16 cellular contexts compared by ENCODE assay signal in the genomic region with DNA sequence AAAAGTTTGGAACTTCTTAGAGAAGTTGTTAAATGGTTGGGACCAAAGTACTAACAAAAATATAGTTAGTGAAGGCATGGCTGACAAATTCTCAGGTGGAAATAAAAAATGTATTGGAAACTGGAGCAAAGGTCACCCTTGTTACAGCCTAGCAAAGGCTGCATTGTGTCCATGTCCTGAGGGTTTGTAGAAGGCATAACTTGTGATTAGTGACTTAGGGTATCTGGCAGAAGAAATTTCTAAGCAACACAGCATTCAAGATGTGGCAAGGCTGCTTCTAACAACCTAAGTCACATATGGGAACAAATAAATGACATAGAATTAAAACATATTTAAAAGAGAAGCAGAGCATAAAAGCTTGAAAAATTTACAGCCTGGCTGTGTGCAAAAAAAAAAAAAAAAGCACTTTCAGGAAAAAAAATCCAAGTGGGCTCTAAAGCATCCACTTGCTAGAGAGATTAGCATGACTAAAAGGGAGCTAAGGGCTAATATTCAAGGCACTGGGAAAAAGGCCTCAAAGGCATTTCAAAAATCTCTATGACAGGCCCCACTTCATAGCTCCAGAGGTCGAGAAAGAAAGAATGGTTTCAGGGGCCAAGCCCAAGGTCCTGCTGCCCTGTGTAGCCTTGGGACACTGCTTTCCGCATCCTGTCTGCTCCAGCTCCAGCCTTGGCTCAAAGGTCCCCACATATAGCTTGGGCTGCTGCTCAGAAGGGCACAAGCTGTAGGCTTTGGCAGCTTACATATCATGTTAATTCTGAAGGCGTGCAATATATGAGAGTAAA.
A peak's percentile ranks its signal among the peaks of the same experiment; 100 is the strongest.
DNase-seq lines count a peak whose midpoint lies in the region; TF ChIP-seq lines count a peak whose summit lies in the region.
"Had no signal": no experiment of that assay in that cellular context is flagged by ENCODE, and none has a peak within 500 bp of the region (broad histone marks: within the 10 kb centered on the region; RNA-seq: fewer than 3 reads in every experiment).

No MANE protein-coding gene starts in this region.

- no peaks in the 10 kb centered on the region for H3F3A ChIP-seq in Loucy (ENCODE audit: low read depth)

- H3K56ac ChIP-seq in mesendoderm (ENCODE audit: low read length) = no peak overlapping the region

- H3K9me3 ChIP-seq in Loucy (ENCODE audit: insufficient read depth, low read depth, low read length) (no peaks in the 10 kb centered on the region), OCI-LY7 (ENCODE audit: low read length) (no peaks in the 10 kb centered on the region)
- H3K9me3 ChIP-seq: Caco-2 had no signal

- H3K4me2 ChIP-seq in Loucy (ENCODE audit: low read depth, low read length, poor library complexity, severe bottlenecking) = no peak overlapping the region
- H3K4me2 ChIP-seq in mesendoderm (ENCODE audit: low read length) = no peak overlapping the region
- H3K4me2 ChIP-seq in OCI-LY7 (ENCODE audit: low read length) = no peak overlapping the region

- CTCF ChIA-PET in OCI-LY7 (lab: Charles Lee; ENCODE audit: unreplicated experiment) = no interaction called here

- no peaks in the 10 kb centered on the region for H3K79me2 ChIP-seq in Loucy (ENCODE audit: insufficient read depth, low read length)
- no peaks in the 10 kb centered on the region for H3K79me2 ChIP-seq in mesendoderm (ENCODE audit: control insufficient read depth, insufficient read depth, low read length)
- H3K79me2 ChIP-seq in OCI-LY7 (ENCODE audit: insufficient read depth, low read depth, low read length) = no peaks in the 10 kb centered on the region

- H2BK120ac ChIP-seq in mesendoderm (ENCODE audit: low read depth, low read length) = no peak overlapping the region

- H2BK15ac ChIP-seq in mesendoderm (replicated peaks; ENCODE audit: low read depth) = no peak overlapping the region

- no peak overlapping the region for H3K4ac ChIP-seq in mesendoderm (ENCODE audit: low read depth, low read length)

- no CpG with 5 or more reads among the region's 3 CpGs for WGBS in mesendoderm (ENCODE audit: extremely low coverage, insufficient coverage, low lambda C conversion rate)

- POLR2A ChIA-PET in OCI-LY7 (lab: Charles Lee) = interaction anchor here (0.6 to 0.7 kb wide), 2 partner anchors 10 to 35 kb away, joined by 3 to 4 read pairs; no protein-coding TSS in a partner anchor

- no peak overlapping the region for H4K5ac ChIP-seq in mesendoderm (ENCODE audit: low read length)

- no peak overlapping the region for H3K23ac ChIP-seq in mesendoderm (ENCODE audit: low read length)

- intact Hi-C loops in OCI-LY7 (cut with micrococcal nuclease; ENCODE audit: unreplicated experiment) = no loop called here

- H2AK5ac ChIP-seq in mesendoderm (ENCODE audit: low read length) = no peak overlapping the region

- H3K36me3 ChIP-seq in Loucy (ENCODE audit: insufficient read depth, low read length) = no peaks in the 10 kb centered on the region
- H3K36me3 ChIP-seq in mesendoderm (ENCODE audit: control insufficient read depth, insufficient read depth, low read length) = no peaks in the 10 kb centered on the region
- H3K36me3 ChIP-seq in OCI-LY7 (ENCODE audit: insufficient read depth, low read length) = no peaks in the 10 kb centered on the region

- H2AFZ ChIP-seq in Loucy (ENCODE audit: low read length) = 0 out of 2 replicates have a peak overlapping the region, but pooled peaks have one; percentile 28
- no peak overlapping the region for H2AFZ ChIP-seq in OCI-LY7 (ENCODE audit: low read length)

- H3K4me1 ChIP-seq in Loucy (ENCODE audit: insufficient read depth, low read length, poor library complexity, severe bottlenecking) (peaks cover 17% of the 10 kb centered on the region), mesendoderm (ENCODE audit: control insufficient read depth, low read depth, low read length) (no peaks in the 10 kb centered on the region), OCI-LY7 (ENCODE audit: insufficient read depth, low read length, poor library complexity, severe bottlenecking) (no peaks in the 10 kb centered on the region)
- H3K4me1 ChIP-seq: Caco-2 had no signal

- H3K18ac ChIP-seq in mesendoderm (ENCODE audit: low read length) = no peak overlapping the region

- H4K20me1 ChIP-seq in Loucy (ENCODE audit: insufficient read depth, low read length, poor library complexity, severe bottlenecking) (no peaks in the 10 kb centered on the region), OCI-LY7 (ENCODE audit: insufficient read depth, low read length) (no peaks in the 10 kb centered on the region)

- H3K27ac ChIP-seq in mesendoderm (ENCODE audit: low read depth, low read length) (no peak overlapping the region), OCI-LY7 (ENCODE audit: low read depth, low read length, poor library complexity, severe bottlenecking) (no peak overlapping the region)
- H3K27ac ChIP-seq: HL-60 had no signal

- no peaks in the 10 kb centered on the region for H3K27me3 ChIP-seq in Loucy (ENCODE audit: insufficient read depth, low read length, poor library complexity, severe bottlenecking)
- no peaks in the 10 kb centered on the region for H3K27me3 ChIP-seq in mesendoderm (ENCODE audit: insufficient read depth, low read length, poor library complexity)

- no peak overlapping the region for H3K4me3 ChIP-seq in Loucy (ENCODE audit: low read length, poor library complexity, severe bottlenecking)
- H3K4me3 ChIP-seq in mesendoderm (ENCODE audit: low read length) = no peak overlapping the region
- H3K4me3 ChIP-seq in OCI-LY7 (ENCODE audit: low read depth, low read length, poor library complexity, severe bottlenecking) = no peak overlapping the region

- no peak overlapping the region for H2BK5ac ChIP-seq in mesendoderm (ENCODE audit: low read length)

- H4K8ac ChIP-seq in mesendoderm (ENCODE audit: low read depth, low read length) = no peak overlapping the region

- H3K9ac ChIP-seq in Loucy (ENCODE audit: low read depth, low read length, poor library complexity, severe bottlenecking) = no peak overlapping the region
- H3K9ac ChIP-seq in mesendoderm (ENCODE audit: low read length) = no peak overlapping the region

- no peak for TF ChIP-seq CTCF in Loucy (conservative IDR thresholded peaks at IDR 0.05; ENCODE audit: low read length)
- TF ChIP-seq CTCF in OCI-LY7 (conservative IDR thresholded peaks at IDR 0.05; ENCODE audit: low read length) = no peak

- no peaks in the 10 kb centered on the region for H3K79me1 ChIP-seq in mesendoderm (ENCODE audit: low read length)

- no TSS peak for BruUV-seq in OCI-LY7 (replicated peaks; lab: Mats Ljungman, UMichigan)

- peak; percentile 75 for DNase-seq in foreskin melanocyte
- peak; percentile 40 for DNase-seq in mesendoderm
- no peak for DNase-seq in mesenteric fat pad (ENCODE audit: low spot score)
- DNase-seq in OCI-LY7 (ENCODE audit: low spot score) = no peak
- DNase-seq in KG1 (lab: John Stamatoyannopoulos, UW) = no peak
- DNase-seq in NCI-H526 treated with DMSO at 0.1 percent for 48 hours (lab: John Stamatoyannopoulos, UW) = no peak
- DNase-seq: Caco-2; CD4-positive, CD25-positive, alpha-beta regulatory T cell; DMS153; KBM-7; NCI-H1436; NCI-H2081; NCI-H510A; NCI-H82 had no signal

- no peaks in the 10 kb centered on the region for H3K9me2 ChIP-seq in Loucy (replicated peaks; ENCODE audit: low read depth, low read length)
- H3K9me2 ChIP-seq in OCI-LY7 (ENCODE audit: insufficient read depth, low read length) = no peaks in the 10 kb centered on the region

Comparison
In these comparisons a context has a peak if more than half of its experiments do, and no peak if none do; other contexts are left out.
1. DNase-seq: peak in foreskin melanocyte (single experiment) and mesendoderm (single experiment); none in mesenteric fat pad (single experiment), OCI-LY7 (single experiment), KG1 (single experiment) and NCI-H526 treated with DMSO at 0.1 percent for 48 hours (single experiment).